In the genomic region with DNA sequence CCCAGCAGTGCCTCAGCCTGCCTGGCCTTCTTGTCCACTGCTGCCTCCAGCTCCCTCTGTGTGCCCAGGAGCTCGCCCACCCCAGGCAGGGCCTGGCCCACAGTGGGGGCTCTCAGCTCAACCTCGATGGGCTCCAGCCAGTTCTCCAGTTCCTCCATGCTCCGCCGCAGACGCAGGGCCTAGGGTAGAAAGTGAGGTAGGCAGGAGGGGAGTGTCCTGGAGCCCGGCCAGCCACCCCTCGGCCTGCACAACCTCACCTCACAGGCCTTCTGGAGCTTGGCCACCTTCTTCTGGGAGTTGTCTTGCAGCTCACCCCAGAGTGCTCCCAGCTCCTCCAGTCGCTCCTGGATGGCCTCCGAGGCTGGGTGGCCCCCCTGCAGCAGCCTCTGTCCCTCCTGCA, we compare ENCODE assay signal across 19 cellular contexts. TPM values are rescaled to one million over a fixed set of nuclear protein-coding genes. Genes with fewer than 3 reads are reported as not detected.
A peak's percentile ranks its signal among the peaks of the same experiment; 100 is the strongest.
DNase-seq lines count a peak whose midpoint lies in the region; ATAC-seq and TF ChIP-seq lines count a peak whose summit lies in the region.
"Had no signal": no experiment of that assay in that cellular context is flagged by ENCODE, and none has a peak within 500 bp of the region (broad histone marks: within the 10 kb centered on the region; RNA-seq: fewer than 3 reads in every experiment).

No MANE protein-coding gene starts in this region.

- H2AK9ac ChIP-seq in IMR-90 (replicated peaks; ENCODE audit: low read depth, low read length, poor library complexity) = peak overlapping the region; percentile 66

- H3K9ac ChIP-seq in IMR-90 (ENCODE audit: low read depth, low read length) = no peak overlapping the region
- peak overlapping the region; percentile 30 for H3K9ac ChIP-seq in neuronal stem cell (ENCODE audit: low read depth, low read length, poor library complexity)
- H3K9ac ChIP-seq: BLaER1 had no signal

- H2AK5ac ChIP-seq in IMR-90 (ENCODE audit: low read depth, low read length) = no peak overlapping the region
- H2AK5ac ChIP-seq in neuronal stem cell (ENCODE audit: low read depth, low read length) = peak overlapping the region; percentile 78

- no peak overlapping the region for H3K23ac ChIP-seq in IMR-90 (ENCODE audit: low read depth, low read length)
- no peak overlapping the region for H3K23ac ChIP-seq in neuronal stem cell (ENCODE audit: low read depth, low read length, poor library complexity)

- H3K36me3 ChIP-seq in IMR-90 (ENCODE audit: control insufficient read depth, insufficient read depth, low read length) (no peaks in the 10 kb centered on the region), neuronal stem cell (replicated peaks in 1 of 2; ENCODE audit: control insufficient read depth in 2 of 2, insufficient read depth in 2 of 2, low read length in 2 of 2) (no peaks in the 10 kb centered on the region), prostate gland (no peaks in the 10 kb centered on the region)
- H3K36me3 ChIP-seq: BLaER1 had no signal

- H3K4me2 ChIP-seq in IMR-90 (ENCODE audit: low read depth, low read length) (no peak overlapping the region), neuronal stem cell (ENCODE audit: insufficient read depth, low read length, poor library complexity, severe bottlenecking) (no peak overlapping the region)
- H3K4me2 ChIP-seq: BLaER1 had no signal

- CTCF ChIA-PET in IMR-90 (lab: Yijun Ruan, JAX) = no interaction called here
- CTCF ChIA-PET in CD4-positive, alpha-beta T cell (lab: Charles Lee) = no interaction called here

- no peaks in the 10 kb centered on the region for H3K9me3 Mint-ChIP-seq in CD4-positive, alpha-beta T cell
- H3K9me3 Mint-ChIP-seq: CD4-positive, CD25-positive, alpha-beta regulatory T cell; CD8-positive, alpha-beta memory T cell had no signal

- H3K9me1 ChIP-seq in IMR-90 (ENCODE audit: insufficient read depth, low read length) = no peaks in the 10 kb centered on the region

- no peak overlapping the region for H4K5ac ChIP-seq in IMR-90 (ENCODE audit: low read depth, low read length)

- TF ChIP-seq CTCF in IMR-90 (conservative IDR thresholded peaks at IDR 0.05; ENCODE audit: low read depth, low read length) (no peak), prostate gland (IDR thresholded peaks at IDR 0.05) (no peak)
- no peak for TF ChIP-seq CTCF in CD4-positive, alpha-beta T cell (IDR thresholded peaks at IDR 0.05)

- H3K27ac ChIP-seq in IMR-90 (ENCODE audit: insufficient read depth, low read length) (no peak overlapping the region), neuronal stem cell (replicated peaks; ENCODE audit: low read length) (no peak overlapping the region), prostate gland (no peak overlapping the region)
- no peak overlapping the region for H3K27ac ChIP-seq in CD4-positive, alpha-beta T cell (ENCODE audit: low read depth, low read length)
- H3K27ac ChIP-seq: BLaER1, C4-2B had no signal

- H4K91ac ChIP-seq in IMR-90 (ENCODE audit: insufficient read depth, low read depth, low read length) (no peak overlapping the region), neuronal stem cell (ENCODE audit: low read depth, low read length, poor library complexity) (no peak overlapping the region)

- H2BK20ac ChIP-seq in IMR-90 (ENCODE audit: low read depth, low read length) = no peak overlapping the region

- H3K27ac Mint-ChIP-seq in CD4-positive, alpha-beta T cell = no peak overlapping the region
- H3K27ac Mint-ChIP-seq: B cell; CD4-positive, CD25-positive, alpha-beta regulatory T cell; CD8-positive, alpha-beta memory T cell had no signal

- no peak overlapping the region for H3K4me3 ChIP-seq in IMR-90 (ENCODE audit: insufficient read depth, low read depth, low read length)
- H3K4me3 ChIP-seq in neuronal stem cell (ENCODE audit: low read length in 2 of 2) = no peak overlapping the region
- H3K4me3 ChIP-seq in prostate gland = no peak overlapping the region
- H3K4me3 ChIP-seq: BLaER1, GM12878 had no signal

- peaks cover 5% of the 10 kb centered on the region for H3K4me1 Mint-ChIP-seq in CD4-positive, alpha-beta T cell (ENCODE audit: low read depth)
- H3K4me1 Mint-ChIP-seq: B cell had no signal

- TF ChIP-seq RAD21 in IMR-90 (IDR thresholded peaks at IDR 0.05; ENCODE audit: low read length) (no peak), Ishikawa (IDR thresholded peaks at IDR 0.05; ENCODE audit: low read depth) (no peak)

- no peaks in the 10 kb centered on the region for H3K36me3 Mint-ChIP-seq in CD4-positive, alpha-beta T cell (ENCODE audit: low read depth)
- H3K36me3 Mint-ChIP-seq: CD4-positive, CD25-positive, alpha-beta regulatory T cell; CD8-positive, alpha-beta memory T cell had no signal

- H3K14ac ChIP-seq in IMR-90 (replicated peaks; ENCODE audit: low read depth, low read length) = no peak overlapping the region
- no peak overlapping the region for H3K14ac ChIP-seq in neuronal stem cell (ENCODE audit: low read length)

- in situ Hi-C loops in IMR-90 (cut with MboI; ENCODE audit: low sequenced_read_pairs) = no loop called here

- TF ChIP-seq POLR2A in IMR-90 (IDR thresholded peaks at IDR 0.05; ENCODE audit: low read depth, low read length) = no peak
- no peak for TF ChIP-seq POLR2A in prostate gland (IDR thresholded peaks at IDR 0.05)

- intact Hi-C loops in IMR-90 (cut with micrococcal nuclease) (no loop called here), prostate gland (cut with DNase I) (no loop called here)
- intact Hi-C loops in CD4-positive, alpha-beta T cell (cut with DNase I, micrococcal nuclease) = no loop called here

- no peaks in the 10 kb centered on the region for H3K79me1 ChIP-seq in IMR-90 (ENCODE audit: low read depth in 1 of 2, low read length in 2 of 2)
- H3K79me1 ChIP-seq in neuronal stem cell (ENCODE audit: low read depth, low read length) = peaks cover 2% of the 10 kb centered on the region

- H2BK12ac ChIP-seq in neuronal stem cell (ENCODE audit: low read length) = peak overlapping the region; percentile 81

- no peak for ATAC-seq in IMR-90 (ENCODE audit: low read depth)
- ATAC-seq in CD4-positive, alpha-beta T cell (ENCODE audit: poor library complexity) = no peak
- no peak for ATAC-seq in GM21423 (IDR thresholded peaks at IDR 0.05; ENCODE audit: unreplicated experiment)
- ATAC-seq: GM12878 had no signal

- DNase-seq in IMR-90 (no peak), neuronal stem cell (ENCODE audit: low spot score) (no peak), prostate gland (ENCODE audit: low spot score) (no peak)
- DNase-seq in CD4-positive, alpha-beta T cell = no peak
- DNase-seq: CD4-positive, CD25-positive, alpha-beta regulatory T cell; CD8-positive, alpha-beta memory T cell; DMS 273 treated with DMSO at 0.1 percent for 48 hours; DMS79; EL; GDM1; GOT3; H7; HCEC 1CT had no signal

- no peak overlapping the region for H3K4me3 Mint-ChIP-seq in CD4-positive, alpha-beta T cell
- H3K4me3 Mint-ChIP-seq: B cell; CD4-positive, CD25-positive, alpha-beta regulatory T cell; CD8-positive, alpha-beta memory T cell had no signal

- H2BK15ac ChIP-seq in IMR-90 (ENCODE audit: low read depth, low read length) (no peak overlapping the region), neuronal stem cell (ENCODE audit: low read length) (no peak overlapping the region)

- H3K18ac ChIP-seq in IMR-90 (ENCODE audit: low read depth, low read length) = no peak overlapping the region
- H3K18ac ChIP-seq in neuronal stem cell (ENCODE audit: low read length) = peak overlapping the region; percentile 31

- no peak overlapping the region for H3K56ac ChIP-seq in IMR-90 (ENCODE audit: extremely low read depth, insufficient read depth, low read length)

- no peaks in the 10 kb centered on the region for H3K9me3 ChIP-seq in IMR-90 (ENCODE audit: control insufficient read depth, insufficient read depth, low read length)
- peaks cover 0 to 3% of the 10 kb centered on the region in 2 donors for H3K9me3 ChIP-seq in neuronal stem cell (replicated peaks in 1 of 2; ENCODE audit: control insufficient read depth in 2 of 2, insufficient read depth in 1 of 2, low read depth in 1 of 2, low read length in 2 of 2)
- no peaks in the 10 kb centered on the region for H3K9me3 ChIP-seq in CD4-positive, alpha-beta T cell (ENCODE audit: control insufficient read depth, low read length)
- H3K9me3 ChIP-seq in prostate gland = no peaks in the 10 kb centered on the region
- H3K9me3 ChIP-seq: BLaER1 had no signal

- dilution Hi-C loops in IMR-90 (cut with HindIII; ENCODE audit: low sequenced_read_pairs, unreplicated experiment) = no loop called here

- 100% methylated on average over 1 of the region's 9 CpGs; no CpG with 5 or more reads in 1 of the 2 experiments for WGBS in IMR-90 (ENCODE audit: extremely low coverage in 2 of 2, insufficient read length in 1 of 2), 2 experiments
- no CpG with 5 or more reads among the region's 9 CpGs for WGBS in neuronal stem cell (ENCODE audit: extremely low coverage in 2 of 2, insufficient read length in 2 of 2, insufficient replicate concordance in 1 of 2), 2 donors
- WGBS in prostate gland = 83% methylated on average over 9 of the region's 9 CpGs

- H4K20me1 ChIP-seq in IMR-90 (ENCODE audit: insufficient read depth, low read length) = no peaks in the 10 kb centered on the region
- H4K20me1 ChIP-seq: BLaER1 had no signal

- no peaks in the 10 kb centered on the region for H3K27me3 Mint-ChIP-seq in CD4-positive, alpha-beta T cell
- H3K27me3 Mint-ChIP-seq: B cell; CD4-positive, CD25-positive, alpha-beta regulatory T cell had no signal

- H4K8ac ChIP-seq in IMR-90 (ENCODE audit: low read depth in 2 of 2, low read length in 2 of 2) = no peak overlapping the region
- H4K8ac ChIP-seq in neuronal stem cell (ENCODE audit: low read depth, low read length) = no peak overlapping the region

- H3K4me1 ChIP-seq in IMR-90 (ENCODE audit: control insufficient read depth, insufficient read depth, low read length) (no peaks in the 10 kb centered on the region), neuronal stem cell (ENCODE audit: control insufficient read depth in 2 of 2, insufficient read depth in 1 of 2, low read depth in 1 of 2, low read length in 2 of 2) (peaks cover 12 to 18% of the 10 kb centered on the region in 2 donors), prostate gland (replicated peaks) (no peaks in the 10 kb centered on the region)

- TF ChIP-seq EP300 in Ishikawa (IDR thresholded peaks at IDR 0.05; ENCODE audit: borderline replicate concordance) = no peak

- BruUV-seq in IMR-90 (replicated peaks; lab: Mats Ljungman, UMichigan) = no TSS peak

- H3K4ac ChIP-seq in IMR-90 (ENCODE audit: low read depth, low read length) = no peak overlapping the region
- H3K4ac ChIP-seq in neuronal stem cell (ENCODE audit: low read length) = no peak overlapping the region

- peaks cover 34% of the 10 kb centered on the region for H3K27me3 ChIP-seq in IMR-90 (ENCODE audit: control insufficient read depth, insufficient read depth, low read length)
- no peaks in the 10 kb centered on the region for H3K27me3 ChIP-seq in neuronal stem cell (ENCODE audit: control insufficient read depth in 3 of 3, insufficient read depth in 3 of 3, low read depth in 1 of 3, low read length in 3 of 3)
- H3K27me3 ChIP-seq in CD4-positive, alpha-beta T cell (ENCODE audit: control insufficient read depth, insufficient read depth, low read length) = no peaks in the 10 kb centered on the region
- H3K27me3 ChIP-seq in prostate gland (replicated peaks; ENCODE audit: insufficient read depth) = no peaks in the 10 kb centered on the region
- H3K27me3 ChIP-seq: BLaER1 had no signal

- POLR2A ChIA-PET in IMR-90 (lab: Charles Lee; ENCODE audit: unreplicated experiment) = no interaction called here
- POLR2A ChIA-PET in CD4-positive, alpha-beta T cell (lab: Charles Lee) = no interaction called here

- H2AFZ ChIP-seq in IMR-90 (replicated peaks; ENCODE audit: low read length, poor library complexity) = no peak overlapping the region
- H2AFZ ChIP-seq in neuronal stem cell (ENCODE audit: low read length) = no peak overlapping the region

- no peak overlapping the region for H2BK5ac ChIP-seq in IMR-90 (ENCODE audit: low read depth, low read length, poor library complexity, severe bottlenecking)
- H2BK5ac ChIP-seq in neuronal stem cell (ENCODE audit: low read length) = no peak overlapping the region

- H2BK120ac ChIP-seq in IMR-90 (ENCODE audit: low read depth, low read length) = no peak overlapping the region
- no peak overlapping the region for H2BK120ac ChIP-seq in neuronal stem cell (ENCODE audit: low read depth, low read length)

RNA-seq across cellular contexts. Expression of a gene that starts 18.7 kb away (rescaled TPM):
- total RNA-seq in IMR-90 (2012; rRNA removed) = under 0.01 and 0.18 TPM in 2 replicates
- polyA plus RNA-seq in IMR-90 (2012; rRNA removed) = 3.1 and 5.8 TPM in 2 replicates
- polyA plus RNA-seq in IMR-90 (2012; cell fraction: cytosol; rRNA removed) = 0.90 and 1.6 TPM in 2 replicates
- polyA plus RNA-seq in IMR-90 (2012; cell fraction: nucleus; rRNA removed; ENCODE audit: low replicate concordance) = 31.6 and 69.2 TPM in 2 replicates
- polyA plus RNA-seq in neuronal stem cell (2013, experiment 1 of 2) = 16.5 TPM
- 15.9 TPM for polyA plus RNA-seq in neuronal stem cell (2013, experiment 2 of 2)
- total RNA-seq in CD4-positive, alpha-beta T cell = 10 to 100 TPM; 33.7 to 34.6 TPM
- 1 to 10 TPM; 1.5 to 7.6 TPM for total RNA-seq in prostate gland

RNA-seq across cellular contexts. Expression of a gene that starts 29.4 kb away (rescaled TPM):
- total RNA-seq in IMR-90 (2012; rRNA removed) (3.6 and 5.0 TPM in 2 replicates), prostate gland (10 to 100 TPM; 20.7 to 56.6 TPM)
- 6.3 and 8.1 TPM in 2 replicates for polyA plus RNA-seq in IMR-90 (2012; rRNA removed)
- polyA plus RNA-seq in IMR-90 (2012; cell fraction: cytosol; rRNA removed) = 7.9 and 8.2 TPM in 2 replicates
- 12.6 and 22.4 TPM in 2 replicates for polyA plus RNA-seq in IMR-90 (2012; cell fraction: nucleus; rRNA removed; ENCODE audit: low replicate concordance)
- 14.4 TPM for polyA plus RNA-seq in neuronal stem cell (2013, experiment 1 of 2)
- polyA plus RNA-seq in neuronal stem cell (2013, experiment 2 of 2) = 14.3 TPM
- 10 to 100 TPM; 35.6 to 38.4 TPM for total RNA-seq in CD4-positive, alpha-beta T cell

RNA-seq across cellular contexts. Expression of a gene that starts 36.5 kb away (rescaled TPM):
- total RNA-seq in IMR-90 (2012; rRNA removed) (under 0.01 TPM in 2 replicates), prostate gland (1 to 10 TPM; 1.2 to 2.2 TPM)
- polyA plus RNA-seq in IMR-90 (2012; rRNA removed) = 0.37 and 0.38 TPM in 2 replicates
- 0.10 and 0.12 TPM in 2 replicates for polyA plus RNA-seq in IMR-90 (2012; cell fraction: cytosol; rRNA removed)
- polyA plus RNA-seq in IMR-90 (2012; cell fraction: nucleus; rRNA removed; ENCODE audit: low replicate concordance) = 2.3 and 3.5 TPM in 2 replicates
- 0.08 TPM for polyA plus RNA-seq in neuronal stem cell (2013, experiment 1 of 2)
- polyA plus RNA-seq in neuronal stem cell (2013, experiment 2 of 2) = 0.14 TPM
- total RNA-seq in CD4-positive, alpha-beta T cell = 1 to 10 TPM; 2.2 to 2.3 TPM
- polyA plus RNA-seq: CD8-positive, alpha-beta memory T cell had no signal

Comparison
In these comparisons a context has a peak if more than half of its experiments do, and no peak if none do; other contexts are left out.
1. RNA of a gene that starts 18.7 kb away (total RNA-seq): 33.7 to 34.6 TPM in CD4-positive, alpha-beta T cell; 1.5 to 7.6 TPM in prostate gland and under 0.01 to 0.18 TPM in IMR-90; every median in the first group is over 4 times any median in the second.